Comparison of ENCODE assay signal across 32 cellular contexts in genomic region chr1:222924140-222924706, GRCh38.
"Had no signal": no experiment of that assay in that cellular context is flagged by ENCODE, and none has a peak within 500 bp of the region (broad histone marks: within the 10 kb centered on the region; RNA-seq: fewer than 3 reads in every experiment).

No MANE protein-coding gene starts in this region.

- DNase-seq: activated CD4-positive, alpha-beta T cell treated with anti-CD3 and anti-CD28 coated beads for 1 hour; activated CD4-positive, alpha-beta T cell treated with anti-CD3 and anti-CD28 coated beads, Interleukin-2, amount 10 ng/mL, durations not matched to agents 24 days and 14 days; activated CD4-positive, alpha-beta T cell treated with anti-CD3 and anti-CD28 coated beads, Interleukin-2, amount 50 U/mL, for 4 hours; activated CD4-positive, CD25-positive, alpha-beta regulatory T cell; activated CD8-positive, alpha-beta memory T cell treated with anti-CD3 and anti-CD28 coated beads, Interleukin-2, amount 50 U/mL, for 4 hours; activated CD8-positive, alpha-beta T cell treated with anti-CD3 and anti-CD28 coated beads for 36 hours; activated gamma-delta T cell treated with Interleukin-2 at 50 U/mL for 16 hours; activated naive CD4-positive, alpha-beta T cell treated with anti-CD3 and anti-CD28 coated beads for 36 hours; activated T-cell treated with anti-CD3 and anti-CD28 coated beads for 4 hours; activated T-cell treated with anti-CD3 and anti-CD28 coated beads, Interleukin-2, amount 50 U/mL, for 4 hours; amniotic stem cell; aorta; Kasumi-1; KG1; MG63; NCI-H1092; NCI-H1436 treated with DMSO at 0.1 percent for 48 hours; NCI-H1694 treated with DMSO at 0.1 percent for 48 hours; NCI-H2029; NCI-H345; NCI-H524 treated with DMSO at 0.1 percent for 48 hours; PC-9; SIG-M5; SW 1271; T-helper 1 cell; T-helper 2 cell; T1000; WERI-Rb-1 had no signal

- ATAC-seq: activated CD8-positive, alpha-beta T cell treated with anti-CD3 and anti-CD28 coated beads for 36 hours; activated naive CD4-positive, alpha-beta T cell treated with anti-CD3 and anti-CD28 coated beads, Interleukin-2, amount 50 U/mL, for 72 hours; activated T-cell treated with anti-CD3 and anti-CD28 coated beads, Interleukin-2, amount 50 U/mL, for 4 hours; Right ventricle myocardium inferior had no signal

- H3K27me3 ChIP-seq: cardiac muscle cell had no signal

- H3K36me3 ChIP-seq: cardiac muscle cell, MG63, WERI-Rb-1 had no signal

- H3K27ac ChIP-seq: cardiac muscle cell, PC-9, RWPE1, WERI-Rb-1 had no signal

- H3K4me3 ChIP-seq: cardiac muscle cell, MG63, PC-9 had no signal
